17 cellular contexts compared by ENCODE assay signal in the genomic region with DNA sequence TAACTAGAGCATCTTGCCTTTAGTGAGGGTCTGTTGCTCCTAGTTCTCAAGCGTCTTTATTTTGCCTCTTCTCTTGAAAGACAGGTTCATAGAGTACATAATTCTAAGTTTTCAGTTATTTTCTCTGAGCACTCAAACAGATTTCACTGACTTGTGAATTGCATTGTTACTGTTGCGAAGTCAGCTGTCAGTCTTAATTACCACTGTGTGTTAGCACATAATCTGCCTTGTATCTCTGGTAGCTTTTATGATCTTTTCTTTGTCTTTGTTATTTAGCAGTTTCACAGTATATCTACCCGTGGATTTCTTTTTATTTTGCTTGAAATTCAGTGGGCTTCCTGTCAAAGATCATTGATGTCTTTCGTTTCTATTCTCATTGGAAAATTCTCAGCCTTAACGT.
DNase-seq lines count a peak whose midpoint lies in the region; ATAC-seq, FAIRE-seq and TF ChIP-seq lines count a peak whose summit lies in the region.
"Had no signal": no experiment of that assay in that cellular context is flagged by ENCODE, and none has a peak within 500 bp of the region (broad histone marks: within the 10 kb centered on the region; RNA-seq: fewer than 3 reads in every experiment).

No MANE protein-coding gene starts in this region.

- H3K14ac ChIP-seq in IMR-90 (replicated peaks; ENCODE audit: low read depth, low read length): no peak overlapping the region; the same call in 1 of the 2 replicates

- H3K56ac ChIP-seq in IMR-90 (ENCODE audit: extremely low read depth, insufficient read depth, low read length): no peak overlapping the region

- DNase-seq in HepG2 (ENCODE audit: low spot score) (no peak), right lobe of liver (no peak), IMR-90 (no peak), GM12878 (ENCODE audit: low read depth, low spot score) (no peak), AG20443 (ENCODE audit: low spot score) (no peak), ascending aorta (ENCODE audit: low spot score in 2 of 2) (no peak), DMS 273 treated with DMSO at 0.1 percent for 48 hours (lab: John Stamatoyannopoulos, UW) (no peak)
- DNase-seq: 8988T; ACHN; C1 segment of cervical spinal cord; CD4-positive, alpha-beta memory T cell; COR-L47; DND-41; H9 had no signal

- SMC1A ChIA-PET in GM12878 (lab: Charles Lee; ENCODE audit: uncharacterized antibody, unreplicated experiment): no interaction called here

- H3K4me3 ChIP-seq in HepG2 (replicated peaks in 1 of 3; ENCODE audit: insufficient read depth in 1 of 3, low read depth in 2 of 3, low read length in 3 of 3) (no peak overlapping the region), right lobe of liver (no peak overlapping the region), IMR-90 (ENCODE audit: insufficient read depth, low read depth, low read length) (no peak overlapping the region), GM12878 (no peak overlapping the region), ascending aorta (no peak overlapping the region)
- H3K4me3 ChIP-seq: A549, GM23338 had no signal

- dilution Hi-C loops in IMR-90 (cut with HindIII; ENCODE audit: low sequenced_read_pairs, unreplicated experiment): no loop called here

- H2BK5ac ChIP-seq in IMR-90 (ENCODE audit: low read depth, low read length, poor library complexity, severe bottlenecking): no peak overlapping the region

- CTCF ChIA-PET in HepG2 (lab: Yijun Ruan, JAX; ENCODE audit: low intra/inter-chr PET ratio, low total read pairs): no interaction called here
- CTCF ChIA-PET in IMR-90 (lab: Yijun Ruan, JAX): no interaction called here
- CTCF ChIA-PET in GM12878 (lab: Yijun Ruan, JAX): no interaction called here

- FAIRE-seq in HepG2 (lab: Jason Lieb, UNC) (no peak), GM12878 (lab: Jason Lieb, UNC) (no peak)
- FAIRE-seq: A549, G401.6 had no signal

- no peaks in the 10 kb centered on the region for H3K36me3 ChIP-seq in HepG2 (replicated peaks in 1 of 2; ENCODE audit: control insufficient read depth in 1 of 2, insufficient read depth in 2 of 2, low read length in 2 of 2)
- no peaks in the 10 kb centered on the region for H3K36me3 ChIP-seq in right lobe of liver
- H3K36me3 ChIP-seq in IMR-90 (ENCODE audit: control insufficient read depth, insufficient read depth, low read length): no peaks in the 10 kb centered on the region
- no peaks in the 10 kb centered on the region for H3K36me3 ChIP-seq in GM12878 (ENCODE audit: control insufficient read depth in 2 of 2, insufficient read depth in 2 of 2, low read length in 1 of 2)
- no peaks in the 10 kb centered on the region for H3K36me3 ChIP-seq in ascending aorta

- H3K4ac ChIP-seq in IMR-90 (ENCODE audit: low read depth, low read length): no peak overlapping the region

- no peak for ATAC-seq in HepG2
- no peak for ATAC-seq in right lobe of liver
- no peak for ATAC-seq in IMR-90 (ENCODE audit: low read depth)
- no peak for ATAC-seq in GM12878
- ATAC-seq: A549, GM23338 had no signal

- H3K79me2 ChIP-seq in HepG2 (ENCODE audit: insufficient read depth, low read length) (no peaks in the 10 kb centered on the region), GM12878 (ENCODE audit: control insufficient read depth, insufficient read depth, low read length) (no peaks in the 10 kb centered on the region)

- peak overlapping the region; percentile 19; the same call in 1 of the 2 replicates for H2AK5ac ChIP-seq in IMR-90 (ENCODE audit: low read depth, low read length)

- H3K27ac ChIP-seq in HepG2 (ENCODE audit: extremely low read length, insufficient read depth, low read length) (no peak overlapping the region), right lobe of liver (no peak overlapping the region), IMR-90 (ENCODE audit: insufficient read depth, low read length) (no peak overlapping the region), GM12878 (ENCODE audit: control insufficient read depth, insufficient read depth) (no peak overlapping the region), ascending aorta (no peak overlapping the region)
- H3K27ac ChIP-seq: A549 had no signal

- no peak for TF ChIP-seq EP300 in HepG2 (IDR thresholded peaks at IDR 0.05; ENCODE audit: low read depth in 2 of 2, low read length in 2 of 2)
- TF ChIP-seq EP300 in HepG2 (CRISPR knock-in tag; IDR thresholded peaks at IDR 0.05; ENCODE audit: borderline replicate concordance): no peak
- no peak for TF ChIP-seq EP300 in GM12878 (IDR thresholded peaks at IDR 0.05; ENCODE audit: borderline replicate concordance in 1 of 2, control insufficient read depth in 1 of 2, low read depth in 2 of 2, low read length in 2 of 2)

- RAD21 ChIA-PET in GM12878 (lab: Charles Lee; ENCODE audit: unreplicated experiment): no interaction called here

- BruUV-seq in HepG2 (replicated peaks; lab: Mats Ljungman, UMichigan) (no TSS peak), IMR-90 (replicated peaks; lab: Mats Ljungman, UMichigan) (no TSS peak), GM12878 (replicated peaks; lab: Mats Ljungman, UMichigan) (no TSS peak)

- TF ChIP-seq POLR2A in HepG2 (IDR thresholded peaks at IDR 0.05; ENCODE audit: insufficient read depth in 1 of 2, low read depth in 2 of 2, low read length in 2 of 2) (no peak), right lobe of liver (IDR thresholded peaks at IDR 0.05) (no peak), IMR-90 (IDR thresholded peaks at IDR 0.05; ENCODE audit: low read depth, low read length) (no peak), GM12878 (IDR thresholded peaks at IDR 0.05; ENCODE audit: low read depth, low read length) (no peak)

- no peaks in the 10 kb centered on the region for H3K9me3 ChIP-seq in HepG2 (ENCODE audit: low read length)
- H3K9me3 ChIP-seq in right lobe of liver: no peaks in the 10 kb centered on the region
- no peaks in the 10 kb centered on the region for H3K9me3 ChIP-seq in IMR-90 (ENCODE audit: control insufficient read depth, insufficient read depth, low read length)
- H3K9me3 ChIP-seq in GM12878 (replicated peaks; ENCODE audit: control insufficient read depth, insufficient read depth, low read length): no peaks in the 10 kb centered on the region; the same call in 1 of the 3 replicates
- H3K9me3 ChIP-seq in ascending aorta: no peaks in the 10 kb centered on the region

- peaks cover 0 to 1% of the 10 kb centered on the region in 2 experiments; a peak in 1 of 5 replicates for H3K27me3 ChIP-seq in HepG2 (ENCODE audit: control insufficient read depth in 1 of 2, insufficient read depth in 2 of 2, low read length in 2 of 2)
- H3K27me3 ChIP-seq in right lobe of liver: no peaks in the 10 kb centered on the region
- H3K27me3 ChIP-seq in IMR-90 (ENCODE audit: control insufficient read depth, insufficient read depth, low read length): no peaks in the 10 kb centered on the region
- no peaks in the 10 kb centered on the region for H3K27me3 ChIP-seq in GM12878 (replicated peaks in 1 of 2; ENCODE audit: control insufficient read depth in 2 of 2, insufficient read depth in 2 of 2, low read length in 1 of 2)
- H3K27me3 ChIP-seq in ascending aorta: no peaks in the 10 kb centered on the region

- H3K9ac ChIP-seq in HepG2 (ENCODE audit: insufficient read depth, low read depth, low read length) (no peak overlapping the region), IMR-90 (ENCODE audit: low read depth, low read length) (no peak overlapping the region), GM12878 (ENCODE audit: control insufficient read depth, insufficient read depth, low read length) (no peak overlapping the region)

- no peak overlapping the region for H2BK120ac ChIP-seq in IMR-90 (ENCODE audit: low read depth, low read length)

- 46% methylated on average over 5 of the region's 5 CpGs for WGBS in HepG2 (ENCODE audit: low lambda C conversion rate)
- WGBS in right lobe of liver (ENCODE audit: insufficient coverage, low coverage, low lambda C conversion rate, missing lambda C conversion rate): 67% methylated on average over 5 of the region's 5 CpGs
- WGBS in IMR-90 (ENCODE audit: extremely low coverage in 2 of 2, insufficient read length in 1 of 2), 2 experiments: 100% methylated on average over 2 of the region's 5 CpGs; no CpG with 5 or more reads in 1 of the 2 experiments
- WGBS in GM12878 (ENCODE audit: insufficient coverage, insufficient replicate concordance, low lambda C conversion rate, missing lambda C conversion rate): 41% methylated on average over 5 of the region's 5 CpGs

- H2AK9ac ChIP-seq in IMR-90 (replicated peaks; ENCODE audit: low read depth, low read length, poor library complexity): no peak overlapping the region

- H3K4me2 ChIP-seq in HepG2 (ENCODE audit: low read depth, low read length): no peak overlapping the region
- no peak overlapping the region for H3K4me2 ChIP-seq in IMR-90 (ENCODE audit: low read depth, low read length)
- H3K4me2 ChIP-seq in GM12878 (ENCODE audit: control insufficient read depth, insufficient read depth): no peak overlapping the region
- H3K4me2 ChIP-seq: A549, GM23338 had no signal

- TF ChIP-seq CTCF in HepG2 (CRISPR knock-in tag; IDR thresholded peaks at IDR 0.05): no peak
- TF ChIP-seq CTCF in right lobe of liver (IDR thresholded peaks at IDR 0.05): no peak
- TF ChIP-seq CTCF in IMR-90 (conservative IDR thresholded peaks at IDR 0.05; ENCODE audit: low read depth, low read length): no peak
- TF ChIP-seq CTCF in GM12878 (IDR thresholded peaks at IDR 0.05 in 2 of 3, conservative IDR thresholded peaks at IDR 0.05 in 1 of 3; ENCODE audit: control insufficient read depth in 2 of 3, extremely low read depth in 1 of 3, insufficient read depth in 1 of 3, low read depth in 3 of 3, low read length in 3 of 3): no peak
- no peak for TF ChIP-seq CTCF in ascending aorta (IDR thresholded peaks at IDR 0.05)

- intact Hi-C loops in HepG2 (cut with micrococcal nuclease; ENCODE audit: unreplicated experiment) (no loop called here), right lobe of liver (cut with DNase I) (no loop called here), IMR-90 (cut with micrococcal nuclease) (loop anchor here (5.0 kb wide), 1 partner anchor 92 kb away; no protein-coding TSS in a partner anchor), GM12878 (cut with micrococcal nuclease; ENCODE audit: unreplicated experiment) (no loop called here), ascending aorta (cut with DNase I) (no loop called here)

- H4K8ac ChIP-seq in IMR-90 (ENCODE audit: low read depth in 2 of 2, low read length in 2 of 2): no peak overlapping the region

- no peak overlapping the region for H4K91ac ChIP-seq in IMR-90 (ENCODE audit: insufficient read depth, low read depth, low read length)

- H3K4me1 ChIP-seq in HepG2 (ENCODE audit: insufficient read depth, low read length): 0 out of 2 replicates have a peak, but pooled peaks cover 7% of the 10 kb centered on the region
- H3K4me1 ChIP-seq in right lobe of liver: no peaks in the 10 kb centered on the region
- H3K4me1 ChIP-seq in IMR-90 (ENCODE audit: control insufficient read depth, insufficient read depth, low read length): peaks cover 11% of the 10 kb centered on the region
- no peaks in the 10 kb centered on the region for H3K4me1 ChIP-seq in GM12878 (ENCODE audit: control insufficient read depth, insufficient read depth, low read length)
- no peaks in the 10 kb centered on the region for H3K4me1 ChIP-seq in ascending aorta
- H3K4me1 ChIP-seq: A549 had no signal

- no peak overlapping the region for H2AFZ ChIP-seq in HepG2 (ENCODE audit: low read length)
- H2AFZ ChIP-seq in IMR-90 (replicated peaks; ENCODE audit: low read length, poor library complexity): no peak overlapping the region
- H2AFZ ChIP-seq in GM12878 (ENCODE audit: control insufficient read depth, low read depth, low read length): no peak overlapping the region
- H2AFZ ChIP-seq: GM23338 had no signal

- H2BK15ac ChIP-seq in IMR-90 (ENCODE audit: low read depth, low read length): no peak overlapping the region

- H3K18ac ChIP-seq in IMR-90 (ENCODE audit: low read depth, low read length): no peak overlapping the region

- no peaks in the 10 kb centered on the region for H4K20me1 ChIP-seq in HepG2 (ENCODE audit: insufficient read depth, low read length)
- peaks cover 2% of the 10 kb centered on the region; the same call in 1 of the 2 replicates for H4K20me1 ChIP-seq in IMR-90 (ENCODE audit: insufficient read depth, low read length)
- no peaks in the 10 kb centered on the region for H4K20me1 ChIP-seq in GM12878 (ENCODE audit: control insufficient read depth, insufficient read depth)

- H3K23ac ChIP-seq in IMR-90 (ENCODE audit: low read depth, low read length): no peak overlapping the region

- TF ChIP-seq RAD21 in HepG2 (CRISPR knock-in tag; IDR thresholded peaks at IDR 0.05) (no peak), IMR-90 (IDR thresholded peaks at IDR 0.05; ENCODE audit: low read length) (no peak), GM12878 (IDR thresholded peaks at IDR 0.05; ENCODE audit: insufficient read depth, low read depth, low read length) (no peak)

- POLR2A ChIA-PET in HepG2 (lab: Yijun Ruan, JAX): no interaction called here
- POLR2A ChIA-PET in IMR-90 (lab: Charles Lee; ENCODE audit: unreplicated experiment): no interaction called here
- POLR2A ChIA-PET in GM12878 (lab: Charles Lee): no interaction called here

- peaks cover 0 to 11% of the 10 kb centered on the region in 2 experiments; a peak in 1 of 4 replicates for H3K79me1 ChIP-seq in IMR-90 (ENCODE audit: low read depth in 1 of 2, low read length in 2 of 2)

- peak overlapping the region; percentile 20; the same call in 1 of the 2 replicates for H2BK20ac ChIP-seq in IMR-90 (ENCODE audit: low read depth, low read length)

- H3K9me1 ChIP-seq in IMR-90 (ENCODE audit: insufficient read depth, low read length): peaks cover 16% of the 10 kb centered on the region

- in situ Hi-C loops in HepG2 (cut with HindIII; ENCODE audit: extremely low pct_ligation_motif_present, low pct_unique_long_range_greater_than_20kb): no loop called here
- in situ Hi-C loops in IMR-90 (cut with MboI; ENCODE audit: low sequenced_read_pairs): no loop called here
- in situ Hi-C loops in GM12878 (cut with MboI): no loop called here

- no peak overlapping the region for H4K5ac ChIP-seq in IMR-90 (ENCODE audit: low read depth, low read length)
